9 cellular contexts compared by ENCODE assay signal in genomic region chr3:185688808-185689207, GRCh38.
DNase-seq lines count a peak whose midpoint lies in the region; ATAC-seq, FAIRE-seq and TF ChIP-seq lines count a peak whose summit lies in the region.
"Had no signal": no experiment of that assay in that cellular context is flagged by ENCODE, and none has a peak within 500 bp of the region (broad histone marks: within the 10 kb centered on the region; RNA-seq: fewer than 3 reads in every experiment).

No MANE protein-coding gene starts in this region.

- H3K79me2 ChIP-seq in osteoblast (ENCODE audit: insufficient read depth, low read length): peaks cover 9% of the 10 kb centered on the region

- no peak overlapping the region for H3K9ac ChIP-seq in endodermal cell (ENCODE audit: extremely low read depth, low read length, poor library complexity, severe bottlenecking)

- H3K9me3 ChIP-seq in endodermal cell (ENCODE audit: control insufficient read depth, low read length) (no peaks in the 10 kb centered on the region), osteoblast (ENCODE audit: low read depth, low read length) (no peaks in the 10 kb centered on the region)
- H3K9me3 ChIP-seq: psoas muscle had no signal

- peak overlapping the region; percentile 79 for H3K4me2 ChIP-seq in osteoblast (ENCODE audit: insufficient read depth, low read length)

- H4K20me1 ChIP-seq in osteoblast (ENCODE audit: insufficient read depth, low read length): no peaks in the 10 kb centered on the region

- DNase-seq in GM03348 (ENCODE audit: low spot score) (peak; percentile 86), MV-4-11 (lab: John Stamatoyannopoulos, UW) (peak; percentile 88), endodermal cell (peak; percentile 67), osteoblast (ENCODE audit: insufficient read length, low spot score, missing footprints) (peak; percentile 97), GM19239 (ENCODE audit: insufficient read length, low spot score) (no peak), NCI-H524 (lab: John Stamatoyannopoulos, UW) (no peak)

- H3K36me3 ChIP-seq in endodermal cell (ENCODE audit: control insufficient read depth, insufficient read depth, low read length): peaks cover 91% of the 10 kb centered on the region
- peaks cover 33% of the 10 kb centered on the region for H3K36me3 ChIP-seq in osteoblast (ENCODE audit: insufficient read depth, low read length)

- H3K27me3 ChIP-seq in endodermal cell (ENCODE audit: control insufficient read depth, insufficient read depth, low read length, poor library complexity, severe bottlenecking) (no peaks in the 10 kb centered on the region), osteoblast (ENCODE audit: insufficient read depth, low read length) (no peaks in the 10 kb centered on the region)

- FAIRE-seq in GM19239 (lab: Jason Lieb, UNC): no peak

- peaks cover 2% of the 10 kb centered on the region for H3K9me3 Mint-ChIP-seq in endodermal cell

- ATAC-seq in HG02973 (IDR thresholded peaks at IDR 0.05; ENCODE audit: unreplicated experiment) (no peak), HG03378 (IDR thresholded peaks at IDR 0.05; ENCODE audit: unreplicated experiment) (no peak)
- ATAC-seq: psoas muscle had no signal

- H3K4me1 ChIP-seq in endodermal cell (ENCODE audit: control insufficient read depth, insufficient read depth, low read length): no peaks in the 10 kb centered on the region
- peaks cover 29% of the 10 kb centered on the region for H3K4me1 ChIP-seq in osteoblast (ENCODE audit: insufficient read depth, low read length)
- H3K4me1 ChIP-seq: psoas muscle had no signal

- no peak overlapping the region for H3K4me3 Mint-ChIP-seq in endodermal cell

- TF ChIP-seq CTCF in endodermal cell (conservative IDR thresholded peaks at IDR 0.05): no peak
- TF ChIP-seq CTCF in osteoblast (IDR thresholded peaks at IDR 0.05; ENCODE audit: extremely low read depth, low read depth, low read length): no peak

- peak overlapping the region; percentile 76 for H2AFZ ChIP-seq in osteoblast (ENCODE audit: low read length)

- no peaks in the 10 kb centered on the region for H3K27me3 Mint-ChIP-seq in endodermal cell (ENCODE audit: insufficient read depth)

- H3K36me3 Mint-ChIP-seq in endodermal cell (ENCODE audit: low read depth): peaks cover 73% of the 10 kb centered on the region

- 59 to 76% methylated on average over 3 to 4 of the region's 4 CpGs for WGBS in endodermal cell (ENCODE audit: insufficient coverage in 1 of 2, insufficient read length in 1 of 2), 2 experiments

- H3K4me3 ChIP-seq in endodermal cell (ENCODE audit: low read length) (no peak overlapping the region), osteoblast (ENCODE audit: insufficient read depth, low read length) (peak overlapping the region; percentile 13)
- H3K4me3 ChIP-seq: psoas muscle had no signal

- H3K4me1 Mint-ChIP-seq in endodermal cell: no peaks in the 10 kb centered on the region

- H3K27ac Mint-ChIP-seq in endodermal cell: peak overlapping the region; percentile 79

- peak overlapping the region; percentile 48 for H3K27ac ChIP-seq in endodermal cell (ENCODE audit: low read depth, low read length)
- peak overlapping the region; percentile 91 for H3K27ac ChIP-seq in osteoblast (ENCODE audit: low read depth, low read length)
- H3K27ac ChIP-seq: psoas muscle had no signal

Comparison
In these comparisons a context has a peak if more than half of its experiments do, and no peak if none do; other contexts are left out.
1. DNase-seq: peak in GM03348 (single experiment), MV-4-11 (single experiment), endodermal cell (single experiment) and osteoblast (single experiment); none in GM19239 (single experiment) and NCI-H524 (0 of 2).